In genomic region chr2:38875576-38876367, GRCh38 we compare ENCODE assay signal across 8 cellular contexts. TPM values are rescaled to one million over a fixed set of nuclear protein-coding genes. Genes with fewer than 3 reads are reported as not detected.
DNase-seq lines count a peak whose midpoint lies in the region; ATAC-seq and TF ChIP-seq lines count a peak whose summit lies in the region.

TSS of gene DHX57 (minus strand) at chr2:38875934. CDS start at chr2:38868405, 7,529 bp downstream.
TSS of gene MORN2 (plus strand) at chr2:38875976.

- no peak within 1 kb of the TSS for H3K56ac ChIP-seq in H9 (ENCODE audit: insufficient read length, low read depth, low read length)

- H4K91ac ChIP-seq in H9 (ENCODE audit: insufficient read length, low read depth, low read length) = no peak within 1 kb of the TSS

- peak within 1 kb of the TSS; percentile 25 for H3K9ac ChIP-seq in H9 (ENCODE audit: extremely low read depth, insufficient read length, low read length)
- H3K9ac ChIP-seq in Loucy (ENCODE audit: low read depth, low read length, poor library complexity, severe bottlenecking) = peak within 1 kb of the TSS; percentile 73
- peak within 1 kb of the TSS; percentile 74 to 86 (median 77) for H3K9ac ChIP-seq in subcutaneous abdominal adipose tissue (ENCODE audit: low read length in 5 of 5)

- H3F3A ChIP-seq in Loucy (ENCODE audit: low read depth) = no peaks in the 10 kb centered on the region

- H2AFZ ChIP-seq in H9 (ENCODE audit: low read length) (peak within 1 kb of the TSS; percentile 46), Loucy (ENCODE audit: low read length) (peak within 1 kb of the TSS; percentile 99)

- no peaks in the 10 kb centered on the region for H3K9me2 ChIP-seq in Loucy (replicated peaks; ENCODE audit: low read depth, low read length)

- no CpG with 5 or more reads among the region's 52 CpGs for WGBS in H9 (ENCODE audit: extremely low coverage, insufficient read length, low lambda C conversion rate)
- 0% methylated on average over 8 of the region's 52 CpGs; no CpG with 5 or more reads in 1 of the 2 donors for WGBS in gastroesophageal sphincter (ENCODE audit: low coverage in 1 of 2), 2 donors

- no peak within 1 kb of the TSS for H2BK5ac ChIP-seq in H9 (ENCODE audit: insufficient read length, low read length)

- H3T11ph ChIP-seq in H9 (ENCODE audit: low read length) = no peak within 1 kb of the TSS

- peaks cover 0 to 10% of the 10 kb centered on the region in 2 experiments; a peak in 3 of 5 replicates for H3K9me3 Mint-ChIP-seq in H9

- no peak within 1 kb of the TSS for H2AK5ac ChIP-seq in H9 (ENCODE audit: insufficient read length, low read length)

- peak within 1 kb of the TSS; percentile 96 to 99 for H3K4me3 Mint-ChIP-seq in H9

- H4K8ac ChIP-seq in H9 (replicated peaks; ENCODE audit: insufficient read length, low read depth, low read length) = no peak within 1 kb of the TSS

- H2BK120ac ChIP-seq in H9 (ENCODE audit: low read depth, low read length, poor library complexity, severe bottlenecking) = no peak within 1 kb of the TSS

- H3K4me3 ChIP-seq in Loucy (ENCODE audit: low read length, poor library complexity, severe bottlenecking) (peak within 1 kb of the TSS; percentile 89), gastroesophageal sphincter (peak within 1 kb of the TSS; percentile 55 to 73), neutrophil (ENCODE audit: low read depth in 1 of 2, low read length in 1 of 2) (peak within 1 kb of the TSS; percentile 61 to 73), subcutaneous abdominal adipose tissue (ENCODE audit: low read depth in 1 of 5, low read length in 5 of 5) (peak within 1 kb of the TSS; percentile 96 to 100 (median 99))

- H3K36me3 Mint-ChIP-seq in H9 (ENCODE audit: insufficient read depth in 1 of 3, low read depth in 3 of 3) = peaks cover 2 to 15% (median 11%) of the 10 kb centered on the region in 3 experiments; a peak in 6 of 7 replicates

- no peaks in the 10 kb centered on the region for H3K9me3 ChIP-seq in H9 (ENCODE audit: control insufficient read depth, low read depth, low read length)
- H3K9me3 ChIP-seq in Loucy (ENCODE audit: insufficient read depth, low read depth, low read length) = no peaks in the 10 kb centered on the region; the same call in 1 of the 2 replicates
- H3K9me3 ChIP-seq in gastroesophageal sphincter = no peaks in the 10 kb centered on the region
- H3K9me3 ChIP-seq in neutrophil = no peaks in the 10 kb centered on the region
- peaks cover 0 to 6% (median 5%) of the 10 kb centered on the region in 5 donors for H3K9me3 ChIP-seq in subcutaneous abdominal adipose tissue (ENCODE audit: control insufficient read depth in 5 of 5, low read length in 5 of 5)

- peaks cover 15 to 17% of the 10 kb centered on the region in 2 experiments for H3K4me1 Mint-ChIP-seq in H9

- H3K4me1 ChIP-seq in H9 (ENCODE audit: insufficient read depth, low read length) = no peaks in the 10 kb centered on the region
- peaks cover 7% of the 10 kb centered on the region for H3K4me1 ChIP-seq in Loucy (ENCODE audit: insufficient read depth, low read length, poor library complexity, severe bottlenecking)
- peaks cover 2 to 26% (median 4%) of the 10 kb centered on the region in 3 donors for H3K4me1 ChIP-seq in gastroesophageal sphincter
- H3K4me1 ChIP-seq in neutrophil (ENCODE audit: control insufficient read depth in 1 of 2, insufficient read depth in 1 of 2, low read depth in 1 of 2, low read length in 1 of 2) = peaks cover 10 to 11% of the 10 kb centered on the region in 2 experiments
- peaks cover 5 to 22% (median 16%) of the 10 kb centered on the region in 5 donors for H3K4me1 ChIP-seq in subcutaneous abdominal adipose tissue (ENCODE audit: control insufficient read depth in 5 of 5, insufficient read depth in 5 of 5, low read length in 5 of 5)

- H3K4ac ChIP-seq in H9 (ENCODE audit: low read depth, low read length) = no peak within 1 kb of the TSS

- H2BK20ac ChIP-seq in H9 (ENCODE audit: low read depth, low read length, poor library complexity, severe bottlenecking) = no peak within 1 kb of the TSS

- H3K4me2 ChIP-seq in H9 (ENCODE audit: insufficient read depth, insufficient read length, low read length) = peak within 1 kb of the TSS; percentile 78
- H3K4me2 ChIP-seq in Loucy (ENCODE audit: low read depth, low read length, poor library complexity, severe bottlenecking) = peak within 1 kb of the TSS; percentile 92

- H4K5ac ChIP-seq in H9 (ENCODE audit: insufficient read length, low read depth, low read length) = no peak within 1 kb of the TSS

- H3K23me2 ChIP-seq in H9 (ENCODE audit: insufficient read length, low read depth, low read length, poor library complexity, severe bottlenecking) = peaks cover 13% of the 10 kb centered on the region

- peak; percentile 51 for DNase-seq in GDM1 (lab: John Stamatoyannopoulos, UW)
- DNase-seq in H9 = peak; percentile 93
- DNase-seq in SHP77 (lab: John Stamatoyannopoulos, UW) = peak; percentile 77 to 87
- peak; percentile 74 for DNase-seq in activated gamma-delta T cell treated with Interleukin-2 at 50 U/mL for 16 hours

- H3K18ac ChIP-seq in H9 (ENCODE audit: insufficient read length, low read depth, low read length) = no peak within 1 kb of the TSS

- no peaks in the 10 kb centered on the region for H3K36me3 ChIP-seq in Loucy (ENCODE audit: insufficient read depth, low read length)
- H3K36me3 ChIP-seq in gastroesophageal sphincter = peaks cover 0 to 6% of the 10 kb centered on the region in 2 donors
- no peaks in the 10 kb centered on the region for H3K36me3 ChIP-seq in neutrophil
- peaks cover 0 to 6% (median 4%) of the 10 kb centered on the region in 5 donors for H3K36me3 ChIP-seq in subcutaneous abdominal adipose tissue (ENCODE audit: control insufficient read depth in 5 of 5, insufficient read depth in 5 of 5, low read length in 5 of 5)

- TF ChIP-seq EP300 in gastroesophageal sphincter (IDR thresholded peaks at IDR 0.05) = no peak

- H3K27me3 Mint-ChIP-seq in H9 (ENCODE audit: low read depth) = no peaks in the 10 kb centered on the region

- H3K79me2 ChIP-seq in H9 (ENCODE audit: insufficient read depth, low read length) (peaks cover 2% of the 10 kb centered on the region; the same call in 1 of the 2 replicates), Loucy (ENCODE audit: insufficient read depth, low read length) (peaks cover 8% of the 10 kb centered on the region; the same call in 1 of the 2 replicates)

- peak; percentile 99 for ATAC-seq in gastroesophageal sphincter

- no peak within 1 kb of the TSS for H2BK12ac ChIP-seq in H9 (ENCODE audit: insufficient read length, low read depth, low read length)

- no peak within 1 kb of the TSS for H3K27ac ChIP-seq in H9 (ENCODE audit: insufficient read length, low read depth, low read length)
- H3K27ac ChIP-seq in gastroesophageal sphincter = peak within 1 kb of the TSS; percentile 1 to 84 (median 80)
- H3K27ac ChIP-seq in neutrophil = no peak within 1 kb of the TSS
- H3K27ac ChIP-seq in subcutaneous abdominal adipose tissue (ENCODE audit: low read depth, low read length) = peak within 1 kb of the TSS; percentile 51

- peaks cover 2% of the 10 kb centered on the region for H4K20me1 ChIP-seq in H9 (ENCODE audit: control insufficient read depth, insufficient read depth, insufficient read length)
- H4K20me1 ChIP-seq in Loucy (ENCODE audit: insufficient read depth, low read length, poor library complexity, severe bottlenecking) = no peaks in the 10 kb centered on the region

- TF ChIP-seq POLR2A in gastroesophageal sphincter (IDR thresholded peaks at IDR 0.05) = peak; percentile 24 to 37

- H3K14ac ChIP-seq in H9 (ENCODE audit: insufficient read depth, low read length) = peak within 1 kb of the TSS; percentile 40

- H3K27me3 ChIP-seq in H9 (ENCODE audit: insufficient read depth, low read length) = no peaks in the 10 kb centered on the region
- H3K27me3 ChIP-seq in Loucy (ENCODE audit: insufficient read depth, low read length, poor library complexity, severe bottlenecking) = no peaks in the 10 kb centered on the region
- no peaks in the 10 kb centered on the region for H3K27me3 ChIP-seq in gastroesophageal sphincter
- no peaks in the 10 kb centered on the region for H3K27me3 ChIP-seq in neutrophil
- H3K27me3 ChIP-seq in subcutaneous abdominal adipose tissue (ENCODE audit: control insufficient read depth in 5 of 5, insufficient read depth in 4 of 5, low read length in 5 of 5) = no peaks in the 10 kb centered on the region

- H3K27ac Mint-ChIP-seq in H9 = peak within 1 kb of the TSS; percentile 37 to 97 (median 92)

- no peak within 1 kb of the TSS for H3K23ac ChIP-seq in H9 (ENCODE audit: insufficient read length, low read depth, low read length)

- H3K79me1 ChIP-seq in H9 (ENCODE audit: insufficient read depth, low read depth, low read length, poor library complexity, severe bottlenecking) = no peaks in the 10 kb centered on the region

- no peak for TF ChIP-seq CTCF in H9 (conservative IDR thresholded peaks at IDR 0.05)
- no peak for TF ChIP-seq CTCF in Loucy (conservative IDR thresholded peaks at IDR 0.05; ENCODE audit: low read length)
- no peak for TF ChIP-seq CTCF in gastroesophageal sphincter (IDR thresholded peaks at IDR 0.05)
- TF ChIP-seq CTCF in neutrophil (IDR thresholded peaks at IDR 0.05) = no peak

- no peak within 1 kb of the TSS for H2BK15ac ChIP-seq in H9 (ENCODE audit: low read depth, low read length)

RNA-seq across cellular contexts. Expression of gene DHX57, which starts in this region (rescaled TPM):
- total RNA-seq in H9 (2021) (27.5 and 32.0 TPM in 2 replicates), gastroesophageal sphincter (10 to 100 TPM; 10.9 to 24.1 (median 20.1) TPM)

RNA-seq across cellular contexts. Expression of gene MORN2, which starts in this region (rescaled TPM):
- total RNA-seq in H9 (2021) (6.7 and 8.0 TPM in 2 replicates), gastroesophageal sphincter (10 to 100 TPM in 3 of 4 donors, 1 to 10 TPM in 1; 9.1 to 21.6 (median 14.2) TPM)

Comparison
In these comparisons a context has a peak if more than half of its experiments do, and no peak if none do; other contexts are left out.
1. H3K27ac ChIP-seq: peak in gastroesophageal sphincter (4 of 4) and subcutaneous abdominal adipose tissue (single experiment); none in H9 (single experiment) and neutrophil (single experiment).
2. H3K9ac ChIP-seq: peak in every context shown above with its lines; median percentile 77 in subcutaneous abdominal adipose tissue; 73 in Loucy; 25 in H9.
3. Peak in every context shown above with its lines, with median percentiles within 50 percentile points of each other: DNase-seq and H3K4me3 ChIP-seq.